In genomic region chr17:39225308-39225973, GRCh38 we compare ENCODE assay signal across 9 cellular contexts. TPM values are rescaled to one million over a fixed set of nuclear protein-coding genes. Genes with fewer than 3 reads are reported as not detected.
DNase-seq lines count a peak whose midpoint lies in the region; ATAC-seq and TF ChIP-seq lines count a peak whose summit lies in the region.
"Had no signal": no experiment of that assay in that cellular context is flagged by ENCODE, and none has a peak within 500 bp of the region (broad histone marks: within the 10 kb centered on the region; RNA-seq: fewer than 3 reads in every experiment).

TSS of gene STAC2 (minus strand) at chr17:39225945. CDS start at chr17:39225502, 443 bp downstream.

- H4K8ac ChIP-seq in H9 (replicated peaks; ENCODE audit: insufficient read length, low read depth, low read length) = no peak within 1 kb of the TSS

- no peak within 1 kb of the TSS for H2AK5ac ChIP-seq in H9 (ENCODE audit: insufficient read length, low read length)

- no peaks in the 10 kb centered on the region for H3K9me3 Mint-ChIP-seq in H9
- no peaks in the 10 kb centered on the region for H3K9me3 Mint-ChIP-seq in activated T-cell treated with anti-CD3 and anti-CD28 coated beads, Interleukin-2, amount 50 U/mL, for 4 hours

- peak within 1 kb of the TSS; percentile 18 to 53 (median 46) for H3K4me3 ChIP-seq in heart right ventricle
- H3K4me3 ChIP-seq in gastrocnemius medialis = peak within 1 kb of the TSS; percentile 36 to 51 (median 47)

- peak within 1 kb of the TSS; percentile 68 to 93 for H3K4me3 Mint-ChIP-seq in H9
- peak within 1 kb of the TSS; percentile 65 for H3K4me3 Mint-ChIP-seq in activated T-cell treated with anti-CD3 and anti-CD28 coated beads, Interleukin-2, amount 50 U/mL, for 4 hours

- intact Hi-C loops in heart right ventricle (cut with DNase I) = no loop called here
- intact Hi-C loops in gastrocnemius medialis (cut with DNase I; ENCODE audit: low total_unique reads) = no loop called here

- no peak within 1 kb of the TSS for H3K23ac ChIP-seq in H9 (ENCODE audit: insufficient read length, low read depth, low read length)

- no peak within 1 kb of the TSS for H4K5ac ChIP-seq in H9 (ENCODE audit: insufficient read length, low read depth, low read length)

- no peak within 1 kb of the TSS for H2AFZ ChIP-seq in H9 (ENCODE audit: low read length)

- H3K4me1 Mint-ChIP-seq in H9 = peaks cover 17 to 21% of the 10 kb centered on the region in 2 experiments
- peaks cover 13% of the 10 kb centered on the region for H3K4me1 Mint-ChIP-seq in activated T-cell treated with anti-CD3 and anti-CD28 coated beads, Interleukin-2, amount 50 U/mL, for 4 hours (ENCODE audit: low read depth)

- peaks cover 17% of the 10 kb centered on the region; the same call in 1 of the 2 replicates for H3K27me3 ChIP-seq in H9 (ENCODE audit: insufficient read depth, low read length)
- peaks cover 14 to 61% (median 51%) of the 10 kb centered on the region in 7 donors for H3K27me3 ChIP-seq in heart right ventricle
- peaks cover 12 to 23% (median 16%) of the 10 kb centered on the region in 3 donors for H3K27me3 ChIP-seq in gastrocnemius medialis

- H3K27ac Mint-ChIP-seq in H9 = peak within 1 kb of the TSS in 1 of 3 experiments; percentile 27; a peak in 1 of 7 replicates

- peak within 1 kb of the TSS; percentile 44 for H3K4me2 ChIP-seq in H9 (ENCODE audit: insufficient read depth, insufficient read length, low read length)

- H4K20me1 ChIP-seq in H9 (ENCODE audit: control insufficient read depth, insufficient read depth, insufficient read length) = no peaks in the 10 kb centered on the region

- H2BK12ac ChIP-seq in H9 (ENCODE audit: insufficient read length, low read depth, low read length) = no peak within 1 kb of the TSS

- H3K9me3 ChIP-seq in H9 (ENCODE audit: control insufficient read depth, low read depth, low read length) (no peaks in the 10 kb centered on the region), heart right ventricle (no peaks in the 10 kb centered on the region), gastrocnemius medialis (no peaks in the 10 kb centered on the region)

- H4K91ac ChIP-seq in H9 (ENCODE audit: insufficient read length, low read depth, low read length) = no peak within 1 kb of the TSS

- peak; percentile 66 to 70 for ATAC-seq in activated T-cell treated with anti-CD3 and anti-CD28 coated beads, Interleukin-2, amount 50 U/mL, for 4 hours
- ATAC-seq in heart right ventricle (peak in 4 of 8 donors; percentile 6 to 15 (median 10)), gastrocnemius medialis (no peak), GM21528 (IDR thresholded peaks at IDR 0.05; ENCODE audit: low FRiP score, unreplicated experiment) (no peak)

- no peak within 1 kb of the TSS for H2BK5ac ChIP-seq in H9 (ENCODE audit: insufficient read length, low read length)

- H3T11ph ChIP-seq in H9 (ENCODE audit: low read length) = no peak within 1 kb of the TSS

- TF ChIP-seq POLR2A in gastrocnemius medialis (IDR thresholded peaks at IDR 0.05) = no peak

- H3K27ac ChIP-seq in H9 (ENCODE audit: insufficient read length, low read depth, low read length) (no peak within 1 kb of the TSS), heart right ventricle (no peak within 1 kb of the TSS), gastrocnemius medialis (no peak within 1 kb of the TSS)

- H3K79me1 ChIP-seq in H9 (ENCODE audit: insufficient read depth, low read depth, low read length, poor library complexity, severe bottlenecking) = no peaks in the 10 kb centered on the region

- no peak within 1 kb of the TSS for H2BK15ac ChIP-seq in H9 (ENCODE audit: low read depth, low read length)

- H3K4ac ChIP-seq in H9 (ENCODE audit: low read depth, low read length) = no peak within 1 kb of the TSS

- WGBS in H9 (ENCODE audit: extremely low coverage, insufficient read length, low lambda C conversion rate) = no CpG with 5 or more reads among the region's 72 CpGs
- 0 to 1% methylated on average over 46 to 72 of the region's 72 CpGs for whole genome bisulfite sequencing in heart right ventricle, 2 donors

- no peak within 1 kb of the TSS for H3K9ac ChIP-seq in H9 (ENCODE audit: extremely low read depth, insufficient read length, low read length)

- no peak within 1 kb of the TSS for H3K18ac ChIP-seq in H9 (ENCODE audit: insufficient read length, low read depth, low read length)

- H3K14ac ChIP-seq in H9 (ENCODE audit: insufficient read depth, low read length) = no peak within 1 kb of the TSS; the same call in 1 of the 2 replicates

- no peak within 1 kb of the TSS for H2BK120ac ChIP-seq in H9 (ENCODE audit: low read depth, low read length, poor library complexity, severe bottlenecking)

- H3K27me3 Mint-ChIP-seq in H9 (ENCODE audit: low read depth) = peaks cover 63% of the 10 kb centered on the region
- H3K27me3 Mint-ChIP-seq in activated T-cell treated with anti-CD3 and anti-CD28 coated beads, Interleukin-2, amount 50 U/mL, for 4 hours (ENCODE audit: low read depth) = peaks cover 45% of the 10 kb centered on the region

- H3K79me2 ChIP-seq in H9 (ENCODE audit: insufficient read depth, low read length) = no peaks in the 10 kb centered on the region

- H3K36me3 Mint-ChIP-seq in H9 (ENCODE audit: insufficient read depth in 1 of 3, low read depth in 3 of 3) = no peaks in the 10 kb centered on the region
- H3K36me3 Mint-ChIP-seq in activated T-cell treated with anti-CD3 and anti-CD28 coated beads, Interleukin-2, amount 50 U/mL, for 4 hours (ENCODE audit: insufficient read depth) = no peaks in the 10 kb centered on the region

- no peaks in the 10 kb centered on the region for H3K36me3 ChIP-seq in heart right ventricle
- H3K36me3 ChIP-seq in gastrocnemius medialis = no peaks in the 10 kb centered on the region

- no peak for DNase-seq in H9
- no peak for DNase-seq in activated T-cell treated with anti-CD3 and anti-CD28 coated beads, Interleukin-2, amount 50 U/mL, for 4 hours
- no peak for DNase-seq in heart right ventricle
- no peak for DNase-seq in gastrocnemius medialis
- DNase-seq in NCI-H2081 treated with DMSO at 0.1 percent for 48 hours (lab: John Stamatoyannopoulos, UW) = no peak
- DNase-seq in central memory CD4-positive, alpha-beta T cell = no peak
- DNase-seq in NCI-H2107 treated with DMSO at 0.1 percent for 48 hours (lab: John Stamatoyannopoulos, UW; ENCODE audit: unreplicated experiment) = no peak
- DNase-seq: kidney glomerular epithelial cell had no signal

- H2BK20ac ChIP-seq in H9 (ENCODE audit: low read depth, low read length, poor library complexity, severe bottlenecking) = no peak within 1 kb of the TSS

- H3K4me1 ChIP-seq in H9 (ENCODE audit: insufficient read depth, low read length) (no peaks in the 10 kb centered on the region), heart right ventricle (peaks cover 5 to 25% (median 21%) of the 10 kb centered on the region in 9 donors), gastrocnemius medialis (peaks cover 22 to 26% of the 10 kb centered on the region in 2 donors)

- in situ Hi-C loops in gastrocnemius medialis (cut with MboI; ENCODE audit: low sequenced_read_pairs in 4 of 4) = no loop called here

- H3K56ac ChIP-seq in H9 (ENCODE audit: insufficient read length, low read depth, low read length) = no peak within 1 kb of the TSS

- H3K23me2 ChIP-seq in H9 (ENCODE audit: insufficient read length, low read depth, low read length, poor library complexity, severe bottlenecking) = peaks cover 13% of the 10 kb centered on the region

- TF ChIP-seq CTCF in H9 (conservative IDR thresholded peaks at IDR 0.05) (no peak), heart right ventricle (IDR thresholded peaks at IDR 0.05) (no peak), gastrocnemius medialis (IDR thresholded peaks at IDR 0.05 in 4 of 5, conservative IDR thresholded peaks at IDR 0.05 in 1 of 5) (no peak)

RNA-seq across cellular contexts. Expression of gene STAC2, which starts in this region (rescaled TPM):
- total RNA-seq in H9 (2021) (1.5 and 2.5 TPM in 2 replicates), heart right ventricle (1 to 10 TPM in 3 of 10 donors, under 1 TPM in 6, not detected in 1; 0.09 to 2.0 (median 0.37) TPM), gastrocnemius medialis (not detected)
- total RNA-seq in activated T-cell treated with anti-CD3 and anti-CD28 coated beads, Interleukin-2, amount 50 U/mL, for 4 hours = not detected
- polyA plus RNA-seq in heart right ventricle = 1 to 10 TPM in 1 of 2 donors, under 1 TPM in 1; 0.51 to 4.9 TPM

Comparison
In these comparisons a context has a peak if more than half of its experiments do, and no peak if none do; other contexts are left out.
1. Peak in ATAC-seq in activated T-cell treated with anti-CD3 and anti-CD28 coated beads, Interleukin-2, amount 50 U/mL, for 4 hours; RNA of the gene not detected or under 1 TPM.